Comparison of ENCODE assay signal across 6 cellular contexts in genomic region chr1:167127236-167127635, GRCh38. TPM values are rescaled to one million over a fixed set of nuclear protein-coding genes. Genes with fewer than 3 reads are reported as not detected.
"Had no signal": no experiment of that assay in that cellular context is flagged by ENCODE, and none has a peak within 500 bp of the region (broad histone marks: within the 10 kb centered on the region; RNA-seq: fewer than 3 reads in every experiment).

No MANE protein-coding gene starts in this region.

- DNase-seq: GM23248, GOT3, H9, HCEC 1CT had no signal

- H3K9me3 Mint-ChIP-seq: H9, IgD-negative memory B cell had no signal

- H3K27ac Mint-ChIP-seq: H9 had no signal

- H3K4me3 ChIP-seq: GM23248 had no signal

- H3K27ac ChIP-seq: GM23248 had no signal

- H3K4me1 Mint-ChIP-seq: IgD-negative memory B cell had no signal

- H3K4me3 Mint-ChIP-seq: H9, IgD-negative memory B cell had no signal

- H3K36me3 Mint-ChIP-seq: IgD-negative memory B cell had no signal

RNA-seq across cellular contexts. Expression of gene STYXL2, which starts 33.4 kb away (rescaled TPM):
- total RNA-seq: GM23248, HT-29 had no signal
- polyA plus RNA-seq: GM23248, IgD-negative memory B cell had no signal

RNA-seq across cellular contexts. Expression of gene GPA33, which starts 37.1 kb away (rescaled TPM):
- total RNA-seq: GM23248, H9 had no signal
- polyA plus RNA-seq: GM23248 had no signal
